ENCODE assay signal across 24 cellular contexts in the genomic region with DNA sequence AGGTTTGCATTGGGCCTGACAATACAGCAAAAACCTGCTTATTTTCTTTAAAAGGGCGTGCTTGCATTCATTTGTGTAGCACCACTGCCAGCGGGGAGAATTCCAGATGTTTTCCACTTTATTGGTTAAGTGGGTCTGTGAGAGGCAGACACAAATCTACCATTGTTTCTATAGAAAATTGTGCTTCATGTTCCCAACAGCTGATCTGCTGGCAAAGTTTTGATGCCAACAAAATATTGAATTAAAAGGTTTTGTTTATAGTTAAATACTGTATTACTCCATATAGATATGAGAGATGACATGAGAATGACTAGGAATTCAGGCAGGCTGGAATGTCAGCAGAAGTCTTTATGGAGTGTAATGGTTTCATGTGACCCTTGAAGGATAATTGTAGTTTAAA.
DNase-seq lines count a peak whose midpoint lies in the region; ATAC-seq and TF ChIP-seq lines count a peak whose summit lies in the region.
"Had no signal": no experiment of that assay in that cellular context is flagged by ENCODE, and none has a peak within 500 bp of the region (broad histone marks: within the 10 kb centered on the region; RNA-seq: fewer than 3 reads in every experiment).

No MANE protein-coding gene starts in this region.

- H3K4me3 ChIP-seq in OCI-LY1 (ENCODE audit: low read depth, low read length, poor library complexity, severe bottlenecking) (peak overlapping the region; percentile 25), hepatocyte (no peak overlapping the region)
- H3K4me3 ChIP-seq: A549; BLaER1 treated with 17β-estradiol and CSF1 and Interleukin-3, amounts not matched to agents 10 nM and 100 nM; GM12878; GM23338; HAP-1 had no signal

- no peaks in the 10 kb centered on the region for H3K9me3 Mint-ChIP-seq in activated T-helper 17 cell treated with anti-CD3 and anti-CD28 coated beads, Interleukin-2, amount 50 U/mL, for 72 hours
- H3K9me3 Mint-ChIP-seq: CD8-positive, alpha-beta memory T cell; HFFc6 had no signal

- no peak for TF ChIP-seq CTCF in OCI-LY1 (IDR thresholded peaks at IDR 0.05; ENCODE audit: low read length)
- no peak for TF ChIP-seq CTCF in hepatocyte (IDR thresholded peaks at IDR 0.05; ENCODE audit: poor library complexity)

- ATAC-seq in activated T-helper 17 cell treated with anti-CD3 and anti-CD28 coated beads, Interleukin-2, amount 50 U/mL, for 72 hours (replicated peaks) = no peak
- ATAC-seq: A549, GM12878, GM23338 had no signal

- no peak overlapping the region for H3K27ac Mint-ChIP-seq in activated T-helper 17 cell treated with anti-CD3 and anti-CD28 coated beads, Interleukin-2, amount 50 U/mL, for 72 hours
- H3K27ac Mint-ChIP-seq: CD4-positive, alpha-beta T cell; GM23338; HFFc6 had no signal

- H3K36me3 ChIP-seq in OCI-LY1 (ENCODE audit: insufficient read depth, low read length) = no peaks in the 10 kb centered on the region
- H3K36me3 ChIP-seq in hepatocyte (replicated peaks; ENCODE audit: insufficient read depth, low read depth) = no peaks in the 10 kb centered on the region
- H3K36me3 ChIP-seq: BE2C; BLaER1 treated with 17β-estradiol and CSF1 and Interleukin-3, amounts not matched to agents 10 nM and 100 nM; HAP-1 had no signal

- peak overlapping the region; percentile 5; the same call in 1 of the 2 replicates for H3K9ac ChIP-seq in OCI-LY1 (ENCODE audit: low read length)
- H3K9ac ChIP-seq: BLaER1 treated with 17β-estradiol and CSF1 and Interleukin-3, amounts not matched to agents 10 nM and 100 nM had no signal

- DNase-seq in COLO829 (ENCODE audit: low spot score) (peak; percentile 11), SK-MEL-5 (ENCODE audit: low read depth, low spot score) (peak; percentile 48), hepatocyte (ENCODE audit: low spot score) (peak; percentile 7), EL (no peak), NCI-H82 (lab: John Stamatoyannopoulos, UW) (no peak)
- DNase-seq: 8988T; ACHN; AML-193; BE2C; Caco-2; CD4-positive, alpha-beta T cell; CD8-positive, alpha-beta memory T cell; DMS153; DND-41; GDM1; HFFc6 had no signal

- H4K20me1 ChIP-seq in OCI-LY1 (ENCODE audit: insufficient read depth, low read length) = no peaks in the 10 kb centered on the region
- H4K20me1 ChIP-seq in hepatocyte (ENCODE audit: insufficient read depth, poor library complexity, severe bottlenecking) = no peaks in the 10 kb centered on the region
- H4K20me1 ChIP-seq: BLaER1 treated with 17β-estradiol and CSF1 and Interleukin-3, amounts not matched to agents 10 nM and 100 nM had no signal

- H3K79me2 ChIP-seq in OCI-LY1 (ENCODE audit: insufficient read depth, low read length) = no peaks in the 10 kb centered on the region
- no peaks in the 10 kb centered on the region for H3K79me2 ChIP-seq in hepatocyte

- in situ Hi-C loops in SK-MEL-5 (cut with HindIII; ENCODE audit: low pct_unique_long_range_greater_than_20kb, low sequenced_read_pairs) = no loop called here

- H3K4me3 Mint-ChIP-seq in activated T-helper 17 cell treated with anti-CD3 and anti-CD28 coated beads, Interleukin-2, amount 50 U/mL, for 72 hours = no peak overlapping the region
- H3K4me3 Mint-ChIP-seq: CD14-positive monocyte; CD4-positive, alpha-beta T cell; CD8-positive, alpha-beta memory T cell; GM23338; HFFc6 had no signal

- 59% methylated on average over 2 of the region's 2 CpGs for WGBS in hepatocyte (ENCODE audit: low lambda C conversion rate, missing lambda C conversion rate)

- H3K4me1 ChIP-seq in OCI-LY1 (ENCODE audit: insufficient read depth, low read length, severe bottlenecking) (peaks cover 29% of the 10 kb centered on the region), hepatocyte (ENCODE audit: insufficient read depth) (no peaks in the 10 kb centered on the region)
- H3K4me1 ChIP-seq: A549, BE2C, Caco-2, HAP-1 had no signal

- no peaks in the 10 kb centered on the region for H3F3A ChIP-seq in OCI-LY1 (ENCODE audit: insufficient read depth, low read length)

- no peaks in the 10 kb centered on the region for H3K27me3 Mint-ChIP-seq in activated T-helper 17 cell treated with anti-CD3 and anti-CD28 coated beads, Interleukin-2, amount 50 U/mL, for 72 hours
- H3K27me3 Mint-ChIP-seq: CD4-positive, alpha-beta T cell; CD8-positive, alpha-beta memory T cell had no signal

- no peaks in the 10 kb centered on the region for H3K9me3 ChIP-seq in OCI-LY1 (ENCODE audit: low read length)
- H3K9me3 ChIP-seq in hepatocyte (ENCODE audit: low read depth) = no peaks in the 10 kb centered on the region
- H3K9me3 ChIP-seq: A549; BE2C; BLaER1 treated with 17β-estradiol and CSF1 and Interleukin-3, amounts not matched to agents 10 nM and 100 nM; Caco-2; HAP-1 had no signal

- H3K4me1 Mint-ChIP-seq in activated T-helper 17 cell treated with anti-CD3 and anti-CD28 coated beads, Interleukin-2, amount 50 U/mL, for 72 hours = no peaks in the 10 kb centered on the region
- H3K4me1 Mint-ChIP-seq: CD14-positive monocyte; CD8-positive, alpha-beta memory T cell had no signal

- H3K9me2 ChIP-seq in OCI-LY1 (ENCODE audit: low read depth, low read length) (no peaks in the 10 kb centered on the region), hepatocyte (replicated peaks; ENCODE audit: insufficient read depth) (no peaks in the 10 kb centered on the region)

- H3K27ac ChIP-seq in OCI-LY1 (ENCODE audit: low read depth, low read length, poor library complexity, severe bottlenecking) (peak overlapping the region; percentile 2), hepatocyte (no peak overlapping the region)
- H3K27ac ChIP-seq: A549; BLaER1 treated with 17β-estradiol and CSF1 and Interleukin-3, amounts not matched to agents 10 nM and 100 nM had no signal

- H3K27me3 ChIP-seq in OCI-LY1 (ENCODE audit: insufficient read depth, low read length) (no peaks in the 10 kb centered on the region), hepatocyte (no peaks in the 10 kb centered on the region)
- H3K27me3 ChIP-seq: BE2C; BLaER1 treated with 17β-estradiol and CSF1 and Interleukin-3, amounts not matched to agents 10 nM and 100 nM had no signal

- H2AFZ ChIP-seq in OCI-LY1 (ENCODE audit: low read length) (no peak overlapping the region; the same call in 1 of the 2 replicates), hepatocyte (no peak overlapping the region)

- H3K4me2 ChIP-seq in OCI-LY1 (ENCODE audit: low read length) (peak overlapping the region; percentile 40), hepatocyte (no peak overlapping the region)
- H3K4me2 ChIP-seq: A549; BLaER1 treated with 17β-estradiol and CSF1 and Interleukin-3, amounts not matched to agents 10 nM and 100 nM; GM23338 had no signal

- H3K36me3 Mint-ChIP-seq in activated T-helper 17 cell treated with anti-CD3 and anti-CD28 coated beads, Interleukin-2, amount 50 U/mL, for 72 hours (ENCODE audit: low read depth) = no peaks in the 10 kb centered on the region
- H3K36me3 Mint-ChIP-seq: CD14-positive monocyte; CD8-positive, alpha-beta memory T cell had no signal

Comparison
In these comparisons a context has a peak if more than half of its experiments do, and no peak if none do; other contexts are left out.
1. DNase-seq: peak in COLO829 (single experiment), SK-MEL-5 (single experiment) and hepatocyte (single experiment); none in EL (single experiment) and NCI-H82 (single experiment).